ENCODE assay signal across 8 cellular contexts in genomic region chr22:39076586-39077512, GRCh38. TPM values are rescaled to one million over a fixed set of nuclear protein-coding genes. Genes with fewer than 3 reads are reported as not detected.
DNase-seq lines count a peak whose midpoint lies in the region; ATAC-seq and TF ChIP-seq lines count a peak whose summit lies in the region.
"Not testable (repeated sequence)": the region's sequence is repeated elsewhere in the genome, so short reads cannot be mapped to it uniquely, and the experiment has no call there.

TSS of gene APOBEC3G (plus strand) at chr22:39077275. CDS start at chr22:39077362, 87 bp downstream.

- peaks cover 21 to 28% of the 10 kb centered on the region in 2 donors for H3K36me3 Mint-ChIP-seq in CD14-positive monocyte
- not testable (repeated sequence) for H3K36me3 Mint-ChIP-seq in activated T-cell treated with anti-CD3 and anti-CD28 coated beads, Interleukin-2, amount 50 U/mL, for 72 hours (ENCODE audit: insufficient read depth in 2 of 2)

- ATAC-seq in GM19372 (IDR thresholded peaks at IDR 0.05; ENCODE audit: low read depth, unreplicated experiment) (peak; percentile 79), HG03108 (IDR thresholded peaks at IDR 0.05; ENCODE audit: unreplicated experiment) (peak; percentile 66)
- peak; percentile 94 to 96 for ATAC-seq in activated T-cell treated with anti-CD3 and anti-CD28 coated beads, Interleukin-2, amount 50 U/mL, for 72 hours (replicated peaks in 1 of 2)

- peak within 1 kb of the TSS; percentile 84 to 95 (median 94) for H3K27ac Mint-ChIP-seq in CD14-positive monocyte
- H3K27ac Mint-ChIP-seq in activated T-cell treated with anti-CD3 and anti-CD28 coated beads, Interleukin-2, amount 50 U/mL, for 72 hours, result peak within 1 kb of the TSS; percentile 92

- not testable (repeated sequence) for H3K9me3 Mint-ChIP-seq in CD14-positive monocyte; activated T-cell treated with anti-CD3 and anti-CD28 coated beads, Interleukin-2, amount 50 U/mL, for 72 hours

- intact Hi-C loops in CD14-positive monocyte (cut with micrococcal nuclease), result not testable (repeated sequence)

- peaks cover 43% of the 10 kb centered on the region for H3K4me1 Mint-ChIP-seq in CD14-positive monocyte
- H3K4me1 Mint-ChIP-seq in activated T-cell treated with anti-CD3 and anti-CD28 coated beads, Interleukin-2, amount 50 U/mL, for 72 hours (ENCODE audit: low read depth), result peaks cover 42% of the 10 kb centered on the region

- TF ChIP-seq POLR2A in erythroblast (IDR thresholded peaks at IDR 0.05; ENCODE audit: low read length), result peak; percentile 62

- not testable (repeated sequence) for H3K27me3 Mint-ChIP-seq in CD14-positive monocyte (ENCODE audit: low read depth in 3 of 3); activated T-cell treated with anti-CD3 and anti-CD28 coated beads, Interleukin-2, amount 50 U/mL, for 72 hours (ENCODE audit: low read depth)

- H3K4me3 Mint-ChIP-seq in CD14-positive monocyte, result peak within 1 kb of the TSS; percentile 87 to 94
- peak within 1 kb of the TSS; percentile 94 to 96 for H3K4me3 Mint-ChIP-seq in activated T-cell treated with anti-CD3 and anti-CD28 coated beads, Interleukin-2, amount 50 U/mL, for 72 hours

- TF ChIP-seq CTCF in CD14-positive monocyte (IDR thresholded peaks at IDR 0.05), result not testable (repeated sequence)

- DNase-seq in CD14-positive monocyte (ENCODE audit: low spot score) (peak; percentile 61), RPMI7951 (ENCODE audit: low read depth) (peak; percentile 85), erythroblast (lab: John Stamatoyannopoulos, UW) (peak; percentile 92 to 94), medulla oblongata (ENCODE audit: extremely low spot score) (peak; percentile 54)
- peak; percentile 61 to 64 for DNase-seq in activated T-cell treated with anti-CD3 and anti-CD28 coated beads, Interleukin-2, amount 50 U/mL, for 72 hours
- peak; percentile 39 to 45 for DNase-seq in stimulated activated CD4-positive, alpha-beta T cell treated with anti-CD3 and anti-CD28 coated beads, Interleukin-4, amount 100 ng/mL, for 4 hours

RNA-seq across cellular contexts. Expression of gene APOBEC3G, which starts in this region (rescaled TPM):
- polyA plus RNA-seq in CD14-positive monocyte, result 10 to 100 TPM; 64.5 to 73.6 TPM
- total RNA-seq in RPMI7951 (2014; rRNA removed; shearing (Covaris generic)), result 54.8 and 63.6 TPM in 2 replicates
- total RNA-seq in activated T-cell treated with anti-CD3 and anti-CD28 coated beads, Interleukin-2, amount 50 U/mL, for 72 hours, result 100 to 1,000 TPM in 1 of 2 donors, 10 to 100 TPM in 1; 77.8 to 115 TPM

Comparison
In these comparisons a context has a peak if more than half of its experiments do, and no peak if none do; other contexts are left out.
1. Peak in every context shown above with its lines: DNase-seq and ATAC-seq.
2. DNase-seq: peak in every context shown above with its lines; median percentile 93 in erythroblast; 85 in RPMI7951; 62 in activated T-cell treated with anti-CD3 and anti-CD28 coated beads, Interleukin-2, amount 50 U/mL, for 72 hours; 61 in CD14-positive monocyte; 54 in medulla oblongata; 42 in stimulated activated CD4-positive, alpha-beta T cell treated with anti-CD3 and anti-CD28 coated beads, Interleukin-4, amount 100 ng/mL, for 4 hours.